ENCODE assay signal across 14 cellular contexts in genomic region chr5:127042593-127042992, GRCh38. TPM values are rescaled to one million over a fixed set of nuclear protein-coding genes. Genes with fewer than 3 reads are reported as not detected.
DNase-seq lines count a peak whose midpoint lies in the region; ATAC-seq, FAIRE-seq and TF ChIP-seq lines count a peak whose summit lies in the region.
"Had no signal": no experiment of that assay in that cellular context is flagged by ENCODE, and none has a peak within 500 bp of the region (broad histone marks: within the 10 kb centered on the region; RNA-seq: fewer than 3 reads in every experiment).

No MANE protein-coding gene starts in this region.

- peak; percentile 29 for TF ChIP-seq RAD21 in GM12878 (IDR thresholded peaks at IDR 0.05; ENCODE audit: insufficient read depth, low read depth, low read length)

- POLR2A ChIA-PET in CD4-positive, alpha-beta T cell (lab: Charles Lee) = no interaction called here
- POLR2A ChIA-PET in GM12878 (lab: Charles Lee) = no interaction called here

- intact Hi-C loops in CD4-positive, alpha-beta T cell (cut with DNase I, micrococcal nuclease) = loop anchor here in 1 of 2 experiments (5.0 kb wide), 1 partner anchor 205 kb away; no protein-coding TSS in a partner anchor
- intact Hi-C loops in GM12878 (cut with micrococcal nuclease; ENCODE audit: unreplicated experiment) (loop anchor here (10.0 kb wide), 1 partner anchor 388 kb away; no protein-coding TSS in a partner anchor), left lung (cut with DNase I) (no loop called here)

- TF ChIP-seq CTCF in CD4-positive, alpha-beta T cell (IDR thresholded peaks at IDR 0.05) = peak; percentile 26
- TF ChIP-seq CTCF in GM12878 (IDR thresholded peaks at IDR 0.05 in 2 of 3, conservative IDR thresholded peaks at IDR 0.05 in 1 of 3; ENCODE audit: control insufficient read depth in 2 of 3, extremely low read depth in 1 of 3, insufficient read depth in 1 of 3, low read depth in 3 of 3, low read length in 3 of 3) (peak; percentile 4 to 34 (median 9); a peak in 2 of 6 replicates), left lung (IDR thresholded peaks at IDR 0.05) (no peak)

- H3K9me3 Mint-ChIP-seq in CD4-positive, alpha-beta T cell = no peaks in the 10 kb centered on the region
- H3K9me3 Mint-ChIP-seq: central memory CD8-positive, alpha-beta T cell had no signal

- RAD21 ChIA-PET in GM12878 (lab: Charles Lee; ENCODE audit: unreplicated experiment) = no interaction called here

- SMC1A ChIA-PET in GM12878 (lab: Charles Lee; ENCODE audit: uncharacterized antibody, unreplicated experiment) = no interaction called here

- no peaks in the 10 kb centered on the region for H3K27me3 ChIP-seq in CD4-positive, alpha-beta T cell (ENCODE audit: control insufficient read depth, insufficient read depth, low read length)
- no peaks in the 10 kb centered on the region for H3K27me3 ChIP-seq in GM12878 (replicated peaks in 1 of 2; ENCODE audit: control insufficient read depth in 2 of 2, insufficient read depth in 2 of 2, low read length in 1 of 2)
- H3K27me3 ChIP-seq in left lung = no peaks in the 10 kb centered on the region
- H3K27me3 ChIP-seq in Karpas-422 (ENCODE audit: low read length) = no peaks in the 10 kb centered on the region
- H3K27me3 ChIP-seq: transverse colon had no signal

- no peaks in the 10 kb centered on the region for H3K9me2 ChIP-seq in Karpas-422 (replicated peaks; ENCODE audit: insufficient read depth, low read length)

- no peaks in the 10 kb centered on the region for H4K20me1 ChIP-seq in GM12878 (ENCODE audit: control insufficient read depth, insufficient read depth)
- H4K20me1 ChIP-seq in Karpas-422 (ENCODE audit: insufficient read depth, low read depth, low read length) = no peaks in the 10 kb centered on the region

- H3K4me3 Mint-ChIP-seq in CD4-positive, alpha-beta T cell = no peak overlapping the region
- H3K4me3 Mint-ChIP-seq: central memory CD8-positive, alpha-beta T cell had no signal

- H3K27ac ChIP-seq in CD4-positive, alpha-beta T cell (ENCODE audit: low read depth, low read length) = no peak overlapping the region
- H3K27ac ChIP-seq in GM12878 (ENCODE audit: control insufficient read depth, insufficient read depth) (no peak overlapping the region), left lung (no peak overlapping the region), Karpas-422 (ENCODE audit: low read length) (no peak overlapping the region)

- no peak overlapping the region for H3K9ac ChIP-seq in GM12878 (ENCODE audit: control insufficient read depth, insufficient read depth, low read length)
- no peak overlapping the region for H3K9ac ChIP-seq in Karpas-422 (ENCODE audit: low read length)

- H2AFZ ChIP-seq in GM12878 (ENCODE audit: control insufficient read depth, low read depth, low read length) (no peak overlapping the region), Karpas-422 (ENCODE audit: low read length) (no peak overlapping the region)

- no peak overlapping the region for H3K4me2 ChIP-seq in GM12878 (ENCODE audit: control insufficient read depth, insufficient read depth)
- no peak overlapping the region for H3K4me2 ChIP-seq in Karpas-422 (ENCODE audit: low read depth, low read length, poor library complexity, severe bottlenecking)

- no peak for DNase-seq in CD4-positive, alpha-beta T cell
- DNase-seq in KBM-7 (peak; percentile 21), GM12878 (ENCODE audit: low read depth, low spot score) (no peak), midbrain (lab: John Stamatoyannopoulos, UW) (peak; percentile 9), left lung (no peak), Karpas-422 (no peak)
- DNase-seq in activated CD8-positive, alpha-beta memory T cell treated with anti-CD3 and anti-CD28 coated beads, Interleukin-2, amount 50 U/mL, for 4 hours = no peak
- DNase-seq in NK-92 treated with Interleukin-12 subunit alpha and Interleukin-12 subunit beta, amount 100 ng/mL, for 24 hours (lab: John Stamatoyannopoulos, UW) = no peak
- DNase-seq: DMS153, NCI-H2171 treated with DMSO at 0.1 percent for 48 hours, SHP77 treated with DMSO at 0.1 percent for 48 hours, transverse colon had no signal

- no peak for TF ChIP-seq EP300 in GM12878 (IDR thresholded peaks at IDR 0.05; ENCODE audit: borderline replicate concordance in 1 of 2, control insufficient read depth in 1 of 2, low read depth in 2 of 2, low read length in 2 of 2)

- H3K4me3 ChIP-seq in GM12878 (no peak overlapping the region), left lung (no peak overlapping the region), Karpas-422 (ENCODE audit: low read length) (no peak overlapping the region)

- TF ChIP-seq POLR2A in GM12878 (IDR thresholded peaks at IDR 0.05; ENCODE audit: low read depth, low read length) = no peak

- H3K36me3 ChIP-seq in GM12878 (ENCODE audit: control insufficient read depth in 2 of 2, insufficient read depth in 2 of 2, low read length in 1 of 2) (no peaks in the 10 kb centered on the region; a peak in 2 of 4 replicates), left lung (no peaks in the 10 kb centered on the region), Karpas-422 (ENCODE audit: insufficient read depth, low read length) (no peaks in the 10 kb centered on the region)
- H3K36me3 ChIP-seq: transverse colon had no signal

- BruUV-seq in GM12878 (replicated peaks; lab: Mats Ljungman, UMichigan) = no TSS peak

- H3K4me1 Mint-ChIP-seq in CD4-positive, alpha-beta T cell (ENCODE audit: low read depth) = no peaks in the 10 kb centered on the region
- H3K4me1 Mint-ChIP-seq: central memory CD8-positive, alpha-beta T cell had no signal

- H3K4me1 ChIP-seq in GM12878 (ENCODE audit: control insufficient read depth, insufficient read depth, low read length) = no peaks in the 10 kb centered on the region
- H3K4me1 ChIP-seq in left lung = peaks cover 0 to 8% of the 10 kb centered on the region in 2 donors
- no peaks in the 10 kb centered on the region for H3K4me1 ChIP-seq in Karpas-422 (ENCODE audit: low read length)

- in situ Hi-C loops in KBM-7 (cut with MboI; ENCODE audit: low pct_unique_long_range_greater_than_20kb, low sequenced_read_pairs) = no loop called here
- in situ Hi-C loops in GM12878 (cut with MboI) = no loop called here

- H3K27ac Mint-ChIP-seq in CD4-positive, alpha-beta T cell = no peak overlapping the region

- no peaks in the 10 kb centered on the region for H3K9me3 ChIP-seq in CD4-positive, alpha-beta T cell (ENCODE audit: control insufficient read depth, low read length)
- H3K9me3 ChIP-seq in GM12878 (replicated peaks; ENCODE audit: control insufficient read depth, insufficient read depth, low read length) = no peaks in the 10 kb centered on the region
- H3K9me3 ChIP-seq in left lung = no peaks in the 10 kb centered on the region
- no peaks in the 10 kb centered on the region for H3K9me3 ChIP-seq in Karpas-422 (ENCODE audit: low read length)
- H3K9me3 ChIP-seq: transverse colon had no signal

- H3K36me3 Mint-ChIP-seq in CD4-positive, alpha-beta T cell (ENCODE audit: low read depth) = peaks cover 5% of the 10 kb centered on the region

- FAIRE-seq in GM12878 (lab: Jason Lieb, UNC) = no peak

- WGBS in GM12878 (ENCODE audit: insufficient coverage, insufficient replicate concordance, low lambda C conversion rate, missing lambda C conversion rate) = 86% methylated on average over 2 of the region's 2 CpGs

- no peak for ATAC-seq in CD4-positive, alpha-beta T cell (ENCODE audit: poor library complexity)
- no peak for ATAC-seq in GM12878
- ATAC-seq in left lung = no peak
- ATAC-seq: activated CD4-positive, CD25-positive, alpha-beta regulatory T cell treated with anti-CD3 and anti-CD28 coated beads, Interleukin-2, amount 50 U/mL, for 24 hours had no signal

- CTCF ChIA-PET in CD4-positive, alpha-beta T cell (lab: Charles Lee) = no interaction called here
- CTCF ChIA-PET in GM12878 (lab: Yijun Ruan, JAX) = no interaction called here

- H3K27me3 Mint-ChIP-seq in CD4-positive, alpha-beta T cell = no peaks in the 10 kb centered on the region
- H3K27me3 Mint-ChIP-seq: central memory CD8-positive, alpha-beta T cell had no signal

- no peaks in the 10 kb centered on the region for H3K79me2 ChIP-seq in GM12878 (ENCODE audit: control insufficient read depth, insufficient read depth, low read length)
- no peaks in the 10 kb centered on the region for H3K79me2 ChIP-seq in Karpas-422 (ENCODE audit: low read length)

RNA-seq across cellular contexts. Expression of gene MARCHF3, which starts 12.2 kb away (rescaled TPM):
- total RNA-seq in CD4-positive, alpha-beta T cell = 1 to 10 TPM; 5.2 to 6.2 TPM
- 51.9 and 61.9 TPM in 2 replicates for total RNA-seq in GM12878 (2013; cell fraction: nucleolus; rRNA removed)
- total RNA-seq in GM12878 (2014; rRNA removed) (13.4 and 16.9 TPM in 2 replicates), GM12878 (2014; rRNA removed; fragmentation: Illumina TruSeq; extraction: Trizol) (9.5 and 10.2 TPM in 2 replicates), GM12878 (2021) (12.3 and 14.5 TPM in 2 replicates), left lung (1 to 10 TPM; 3.4 to 8.7 TPM)
- polyA plus RNA-seq in GM12878 (2011; ENCODE audit: low read depth) = 2.1 TPM
- polyA plus RNA-seq in GM12878 (2011; rRNA removed) (24.1 and 24.7 TPM in 2 replicates), GM12878 (2014; fragmentation: Illumina TruSeq; extraction: Trizol) (8.5 and 11.1 TPM in 2 replicates), GM12878 (2014; fragmentation: Nextera tagmentation; extraction: Ambion mirVana) (1 to 10 TPM; 3.6 to 6.4 TPM), GM12878 (2014; rRNA removed) (5.7 and 7.9 TPM in 2 replicates), GM12878 (2016; fragmentation: Nextera tagmentation; extraction: Ambion mirVana) (10 to 100 TPM; 15.4 to 17.4 TPM)
- polyA plus RNA-seq in GM12878 (2011; cell fraction: cytosol; rRNA removed) = 16.4 and 20.5 TPM in 2 replicates
- polyA plus RNA-seq in GM12878 (2011; cell fraction: nucleus; rRNA removed) = 16.0 and 19.7 TPM in 2 replicates
- polyA plus RNA-seq in GM12878 (2012) = 3.8 and 4.4 TPM in 2 replicates
- polyA minus RNA-seq in GM12878 (2011; rRNA and poly(A)+ RNA removed) = 30.8 and 39.3 TPM in 2 replicates
- 8.4 and 10.8 TPM in 2 replicates for polyA minus RNA-seq in GM12878 (2011; cell fraction: cytosol; rRNA and poly(A)+ RNA removed)
- 23.6 and 31.9 TPM in 2 replicates for polyA minus RNA-seq in GM12878 (2011; cell fraction: nucleus; rRNA and poly(A)+ RNA removed)
- total RNA-seq in Karpas-422 (2014; rRNA removed; shearing (Covaris generic); ENCODE audit: low replicate concordance) = 0.56 and 9.9 TPM in 2 replicates

RNA-seq across cellular contexts. Expression of gene C5orf63, which starts 30.7 kb away (rescaled TPM):
- total RNA-seq in CD4-positive, alpha-beta T cell = 1 to 10 TPM; 5.1 to 5.7 TPM
- total RNA-seq in GM12878 (2013; cell fraction: nucleolus; rRNA removed) = 48.1 and 52.3 TPM in 2 replicates
- total RNA-seq in GM12878 (2014; rRNA removed) (9.9 and 12.2 TPM in 2 replicates), GM12878 (2014; rRNA removed; fragmentation: Illumina TruSeq; extraction: Trizol) (8.7 and 10.2 TPM in 2 replicates), GM12878 (2021) (10.2 and 12.8 TPM in 2 replicates), left lung (1 to 10 TPM; 7.4 to 8.4 TPM)
- 12.8 TPM for polyA plus RNA-seq in GM12878 (2011; ENCODE audit: low read depth)
- polyA plus RNA-seq in GM12878 (2011; rRNA removed) (9.4 and 14.4 TPM in 2 replicates), GM12878 (2014; fragmentation: Illumina TruSeq; extraction: Trizol) (13.6 and 19.1 TPM in 2 replicates), GM12878 (2014; fragmentation: Nextera tagmentation; extraction: Ambion mirVana) (10 to 100 TPM; 48.5 to 54.3 TPM), GM12878 (2014; rRNA removed) (10.2 and 10.4 TPM in 2 replicates), GM12878 (2016; fragmentation: Nextera tagmentation; extraction: Ambion mirVana) (10 to 100 TPM; 24.4 to 26.5 TPM)
- polyA plus RNA-seq in GM12878 (2011; cell fraction: cytosol; rRNA removed) = 4.2 and 4.4 TPM in 2 replicates
- polyA plus RNA-seq in GM12878 (2011; cell fraction: nucleus; rRNA removed) = 14.3 and 17.2 TPM in 2 replicates
- 7.0 and 11.7 TPM in 2 replicates for polyA plus RNA-seq in GM12878 (2012)
- polyA minus RNA-seq in GM12878 (2011; rRNA and poly(A)+ RNA removed) = 4.6 and 4.9 TPM in 2 replicates
- polyA minus RNA-seq in GM12878 (2011; cell fraction: cytosol; rRNA and poly(A)+ RNA removed) = 0.53 and 3.5 TPM in 2 replicates
- polyA minus RNA-seq in GM12878 (2011; cell fraction: nucleus; rRNA and poly(A)+ RNA removed) = 5.7 and 7.3 TPM in 2 replicates
- 14.3 and 24.2 TPM in 2 replicates for total RNA-seq in Karpas-422 (2014; rRNA removed; shearing (Covaris generic); ENCODE audit: low replicate concordance)

Comparison
In these comparisons a context has a peak if more than half of its experiments do, and no peak if none do; other contexts are left out.
1. DNase-seq: peak in KBM-7 (single experiment) and midbrain (single experiment); none in CD4-positive, alpha-beta T cell (0 of 10), GM12878 (single experiment), activated CD8-positive, alpha-beta memory T cell treated with anti-CD3 and anti-CD28 coated beads, Interleukin-2, amount 50 U/mL, for 4 hours (single experiment), NK-92 treated with Interleukin-12 subunit alpha and Interleukin-12 subunit beta, amount 100 ng/mL, for 24 hours (single experiment), left lung (0 of 2) and Karpas-422 (single experiment).
2. CTCF ChIP-seq: peak in CD4-positive, alpha-beta T cell (single experiment) and GM12878 (3 of 3); none in left lung (0 of 2).